In genomic region chr7:95157381-95157780, GRCh38 we compare ENCODE assay signal across 20 cellular contexts.
A peak's percentile ranks its signal among the peaks of the same experiment; 100 is the strongest.
DNase-seq lines count a peak whose midpoint lies in the region; ATAC-seq and TF ChIP-seq lines count a peak whose summit lies in the region.
"Had no signal": no experiment of that assay in that cellular context is flagged by ENCODE, and none has a peak within 500 bp of the region (broad histone marks: within the 10 kb centered on the region; RNA-seq: fewer than 3 reads in every experiment).

No MANE protein-coding gene starts in this region.

- no peaks in the 10 kb centered on the region; the same call in 1 of the 2 replicates for H3K9me3 Mint-ChIP-seq in WTC11
- no peaks in the 10 kb centered on the region for H3K9me3 Mint-ChIP-seq in activated naive CD4-positive, alpha-beta T cell treated with anti-CD3 and anti-CD28 coated beads, Interleukin-2, amount 10 ng/mL, durations not matched to agents 7 days and 5 days
- H3K9me3 Mint-ChIP-seq: CD4-positive, alpha-beta memory T cell had no signal

- no peaks in the 10 kb centered on the region for H3K4me1 ChIP-seq in osteoblast (ENCODE audit: insufficient read depth, low read length)

- H4K20me1 ChIP-seq in osteoblast (ENCODE audit: insufficient read depth, low read length): no peaks in the 10 kb centered on the region

- no peaks in the 10 kb centered on the region for H3K27me3 ChIP-seq in osteoblast (ENCODE audit: insufficient read depth, low read length)

- no peak overlapping the region for H3K27ac Mint-ChIP-seq in WTC11
- H3K27ac Mint-ChIP-seq in activated naive CD4-positive, alpha-beta T cell treated with anti-CD3 and anti-CD28 coated beads, Interleukin-2, amount 10 ng/mL, durations not matched to agents 7 days and 5 days: no peak overlapping the region
- H3K27ac Mint-ChIP-seq: CD4-positive, alpha-beta memory T cell had no signal

- POLR2A ChIA-PET in WTC11 (lab: Charles Lee): no interaction called here

- ATAC-seq in Right ventricle myocardium inferior: no peak
- no peak for ATAC-seq in left ventricle myocardium superior
- ATAC-seq in WTC11: peak; percentile 50; the same call in 1 of the 2 replicates
- no peak for ATAC-seq in HG02840 (IDR thresholded peaks at IDR 0.05; ENCODE audit: low FRiP score, unreplicated experiment)
- ATAC-seq: A549, HCT116 had no signal

- no peaks in the 10 kb centered on the region for H3K27me3 Mint-ChIP-seq in WTC11 (ENCODE audit: low read depth)
- H3K27me3 Mint-ChIP-seq in activated naive CD4-positive, alpha-beta T cell treated with anti-CD3 and anti-CD28 coated beads, Interleukin-2, amount 10 ng/mL, durations not matched to agents 7 days and 5 days: no peaks in the 10 kb centered on the region
- H3K27me3 Mint-ChIP-seq: CD4-positive, alpha-beta memory T cell had no signal

- H2AFZ ChIP-seq in osteoblast (ENCODE audit: low read length): no peak overlapping the region

- TF ChIP-seq CTCF in WTC11 (IDR thresholded peaks at IDR 0.05) (no peak), osteoblast (IDR thresholded peaks at IDR 0.05; ENCODE audit: extremely low read depth, low read depth, low read length) (no peak)

- no peaks in the 10 kb centered on the region for H3K4me1 Mint-ChIP-seq in WTC11
- no peaks in the 10 kb centered on the region for H3K4me1 Mint-ChIP-seq in activated naive CD4-positive, alpha-beta T cell treated with anti-CD3 and anti-CD28 coated beads, Interleukin-2, amount 10 ng/mL, durations not matched to agents 7 days and 5 days
- H3K4me1 Mint-ChIP-seq: CD4-positive, alpha-beta memory T cell had no signal

- no peaks in the 10 kb centered on the region for H3K36me3 ChIP-seq in osteoblast (ENCODE audit: insufficient read depth, low read length)

- no peaks in the 10 kb centered on the region for H3K79me2 ChIP-seq in osteoblast (ENCODE audit: insufficient read depth, low read length)

- no peaks in the 10 kb centered on the region for H3K9me3 ChIP-seq in osteoblast (ENCODE audit: low read depth, low read length)
- H3K9me3 ChIP-seq: A549 had no signal

- no peak overlapping the region for H3K4me3 ChIP-seq in osteoblast (ENCODE audit: insufficient read depth, low read length)
- H3K4me3 ChIP-seq: A549 had no signal

- DNase-seq in Right ventricle myocardium inferior (ENCODE audit: missing footprints): peak; percentile 60
- no peak for DNase-seq in left ventricle myocardium superior
- DNase-seq in WTC11 (ENCODE audit: low spot score): no peak
- peak; percentile 5 for DNase-seq in osteoblast (ENCODE audit: insufficient read length, low spot score, missing footprints)
- no peak for DNase-seq in kidney glomerular epithelial cell (lab: John Stamatoyannopoulos, UW)
- no peak for DNase-seq in activated naive CD4-positive, alpha-beta T cell treated with anti-CD3 and anti-CD28 coated beads, Interleukin-2, amount 10 ng/mL, durations not matched to agents 7 days and 5 days
- DNase-seq: 8988T; ACHN; AML-193; C1 segment of cervical spinal cord; Calu3; CD4-positive, alpha-beta memory T cell; COR-L47; DMS53; DMS79 treated with DMSO at 0.1 percent for 48 hours; GF-D8; GOT3 had no signal

- no peaks in the 10 kb centered on the region for H3K36me3 Mint-ChIP-seq in WTC11
- no peaks in the 10 kb centered on the region for H3K36me3 Mint-ChIP-seq in activated naive CD4-positive, alpha-beta T cell treated with anti-CD3 and anti-CD28 coated beads, Interleukin-2, amount 10 ng/mL, durations not matched to agents 7 days and 5 days
- H3K36me3 Mint-ChIP-seq: CD4-positive, alpha-beta memory T cell had no signal

- H3K4me2 ChIP-seq in osteoblast (ENCODE audit: insufficient read depth, low read length): no peak overlapping the region
- H3K4me2 ChIP-seq: A549 had no signal

- no peak overlapping the region for H3K4me3 Mint-ChIP-seq in WTC11
- no peak overlapping the region for H3K4me3 Mint-ChIP-seq in activated naive CD4-positive, alpha-beta T cell treated with anti-CD3 and anti-CD28 coated beads, Interleukin-2, amount 10 ng/mL, durations not matched to agents 7 days and 5 days
- H3K4me3 Mint-ChIP-seq: CD4-positive, alpha-beta memory T cell had no signal

- CTCF ChIA-PET in WTC11 (lab: Charles Lee): no interaction called here
- CTCF ChIA-PET in activated naive CD4-positive, alpha-beta T cell treated with anti-CD3 and anti-CD28 coated beads, Interleukin-2, amount 10 ng/mL, durations not matched to agents 7 days and 5 days (lab: Charles Lee): no interaction called here

- intact Hi-C loops in Right ventricle myocardium inferior (cut with DNase I): no loop called here
- intact Hi-C loops in left ventricle myocardium superior (cut with micrococcal nuclease): no loop called here

- H3K27ac ChIP-seq in osteoblast (ENCODE audit: low read depth, low read length): no peak overlapping the region
- H3K27ac ChIP-seq: A549 had no signal

TF ChIP-seq in WTC11, 78 proteins besides CTCF, POLR2A, EP300 and RAD21 (continues in another document):
- no peak for TF ChIP-seq OVOL2 (CRISPR knock-in tag; IDR thresholded peaks at IDR 0.05; ENCODE audit: borderline replicate concordance)
- TF ChIP-seq CREM (CRISPR knock-in tag; IDR thresholded peaks at IDR 0.05): no peak
- TF ChIP-seq JUN (CRISPR knock-in tag; IDR thresholded peaks at IDR 0.05): no peak
- TF ChIP-seq ZNF232 (CRISPR knock-in tag; IDR thresholded peaks at IDR 0.05): no peak
- no peak for TF ChIP-seq FOXJ3 (CRISPR knock-in tag; IDR thresholded peaks at IDR 0.05; ENCODE audit: borderline replicate concordance)
- TF ChIP-seq ATF2 (CRISPR knock-in tag; IDR thresholded peaks at IDR 0.05; ENCODE audit: borderline replicate concordance, low read depth): no peak
- TF ChIP-seq AR (CRISPR knock-in tag; IDR thresholded peaks at IDR 0.05): no peak
- no peak for TF ChIP-seq ZSCAN18 (CRISPR knock-in tag; IDR thresholded peaks at IDR 0.05)
- no peak for TF ChIP-seq ZNF281 (CRISPR knock-in tag; IDR thresholded peaks at IDR 0.05)

Comparison
In these comparisons a context has a peak if more than half of its experiments do, and no peak if none do; other contexts are left out.
1. DNase-seq: peak in Right ventricle myocardium inferior (single experiment) and osteoblast (single experiment); none in left ventricle myocardium superior (single experiment), WTC11 (single experiment), kidney glomerular epithelial cell (single experiment) and activated naive CD4-positive, alpha-beta T cell treated with anti-CD3 and anti-CD28 coated beads, Interleukin-2, amount 10 ng/mL, durations not matched to agents 7 days and 5 days (single experiment).